ENCODE assay signal across 1 cellular context in the genomic region with DNA sequence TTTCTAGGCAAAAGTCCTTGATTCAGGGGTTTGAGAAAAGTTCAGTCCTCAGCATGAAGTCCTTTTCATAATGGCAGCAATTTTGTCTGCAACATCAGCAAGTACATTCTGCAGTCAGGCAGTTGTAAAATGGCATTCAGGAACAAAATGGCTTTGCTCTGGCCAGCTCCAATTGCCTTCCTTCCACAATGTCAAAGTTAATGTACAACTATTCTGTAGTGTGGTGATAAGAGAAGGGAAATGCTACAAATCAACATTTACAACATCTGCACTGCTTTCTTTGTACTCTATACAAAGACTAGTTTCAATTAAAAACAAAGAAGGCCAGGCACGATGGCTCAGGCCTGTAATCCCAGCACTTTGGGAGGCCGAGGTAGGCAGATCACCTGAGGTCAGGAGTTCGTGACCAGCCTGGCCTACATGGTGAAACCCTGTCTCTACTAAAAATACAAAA.
TF ChIP-seq lines count a peak whose summit lies in the region.

No MANE protein-coding gene starts in this region.

TF ChIP-seq in HepG2, 621 proteins besides CTCF, POLR2A, EP300 and RAD21 (continues in another document):
- TF ChIP-seq GMEB2 (CRISPR knock-in tag; IDR thresholded peaks at IDR 0.05; ENCODE audit: low read depth) = no peak
- no peak for TF ChIP-seq SIX1 (CRISPR knock-in tag; IDR thresholded peaks at IDR 0.05; ENCODE audit: borderline replicate concordance)
- peak; percentile 76 for TF ChIP-seq SAP130 (CRISPR knock-in tag; IDR thresholded peaks at IDR 0.05; ENCODE audit: low read depth)
- no peak for TF ChIP-seq KDM5B (CRISPR knock-in tag; IDR thresholded peaks at IDR 0.05; ENCODE audit: borderline replicate concordance)
- TF ChIP-seq HNRNPLL (IDR thresholded peaks at IDR 0.05; ENCODE audit: low read depth, low read length, poor library complexity, severe bottlenecking) = no peak
- no peak for TF ChIP-seq TMF1 (CRISPR knock-in tag; IDR thresholded peaks at IDR 0.05; ENCODE audit: low read depth)
- TF ChIP-seq, protein P1, sequence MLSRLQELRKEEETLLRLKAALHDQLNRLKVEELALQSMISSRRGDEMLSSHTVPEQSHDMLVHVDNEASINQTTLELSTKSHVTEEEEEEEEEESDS (CRISPR knock-in tag; IDR thresholded peaks at IDR 0.05; ENCODE audit: borderline replicate concordance) = no peak
- no peak for TF ChIP-seq ZNF768 (CRISPR knock-in tag; IDR thresholded peaks at IDR 0.05)
- peak; percentile 89 for TF ChIP-seq HNF1A (IDR thresholded peaks at IDR 0.05; ENCODE audit: low read depth)
- TF ChIP-seq HNF1A (CRISPR knock-in tag; IDR thresholded peaks at IDR 0.05; ENCODE audit: borderline replicate concordance) = peak; percentile 95; the same call in 1 of the 2 replicates
- no peak for TF ChIP-seq KAT2B (IDR thresholded peaks at IDR 0.05; ENCODE audit: borderline replicate concordance, low read depth, low read length)
- TF ChIP-seq SSRP1 (CRISPR knock-in tag; IDR thresholded peaks at IDR 0.05) = no peak
- peak; percentile 49; the same call in 1 of the 2 replicates for TF ChIP-seq DMAP1 (CRISPR knock-in tag; IDR thresholded peaks at IDR 0.05)
- peak; percentile 64; the same call in 1 of the 2 replicates for TF ChIP-seq HMG20A (CRISPR knock-in tag; IDR thresholded peaks at IDR 0.05; ENCODE audit: borderline replicate concordance)
- TF ChIP-seq BHLHE40 (IDR thresholded peaks at IDR 0.05; ENCODE audit: low read length) = no peak
- TF ChIP-seq, protein P2, sequence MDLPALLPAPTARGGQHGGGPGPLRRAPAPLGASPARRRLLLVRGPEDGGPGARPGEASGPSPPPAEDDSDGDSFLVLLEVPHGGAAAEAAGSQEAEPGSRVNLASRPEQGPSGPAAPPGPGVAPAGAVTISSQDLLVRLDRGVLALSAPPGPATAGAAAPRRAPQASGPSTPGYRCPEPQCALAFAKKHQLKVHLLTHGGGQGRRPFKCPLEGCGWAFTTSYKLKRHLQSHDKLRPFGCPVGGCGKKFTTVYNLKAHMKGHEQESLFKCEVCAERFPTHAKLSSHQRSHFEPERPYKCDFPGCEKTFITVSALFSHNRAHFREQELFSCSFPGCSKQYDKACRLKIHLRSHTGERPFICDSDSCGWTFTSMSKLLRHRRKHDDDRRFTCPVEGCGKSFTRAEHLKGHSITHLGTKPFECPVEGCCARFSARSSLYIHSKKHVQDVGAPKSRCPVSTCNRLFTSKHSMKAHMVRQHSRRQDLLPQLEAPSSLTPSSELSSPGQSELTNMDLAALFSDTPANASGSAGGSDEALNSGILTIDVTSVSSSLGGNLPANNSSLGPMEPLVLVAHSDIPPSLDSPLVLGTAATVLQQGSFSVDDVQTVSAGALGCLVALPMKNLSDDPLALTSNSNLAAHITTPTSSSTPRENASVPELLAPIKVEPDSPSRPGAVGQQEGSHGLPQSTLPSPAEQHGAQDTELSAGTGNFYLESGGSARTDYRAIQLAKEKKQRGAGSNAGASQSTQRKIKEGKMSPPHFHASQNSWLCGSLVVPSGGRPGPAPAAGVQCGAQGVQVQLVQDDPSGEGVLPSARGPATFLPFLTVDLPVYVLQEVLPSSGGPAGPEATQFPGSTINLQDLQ (CRISPR knock-in tag; IDR thresholded peaks at IDR 0.05) = no peak
- no peak for TF ChIP-seq FOXK1 (CRISPR knock-in tag; IDR thresholded peaks at IDR 0.05; ENCODE audit: borderline replicate concordance, low read depth)
- no peak for TF ChIP-seq ZUFSP (CRISPR knock-in tag; IDR thresholded peaks at IDR 0.05; ENCODE audit: borderline replicate concordance)
- TF ChIP-seq CC2D1A (CRISPR knock-in tag; IDR thresholded peaks at IDR 0.05) = no peak
- TF ChIP-seq TFAP4 (IDR thresholded peaks at IDR 0.05; ENCODE audit: borderline replicate concordance, low read depth) = no peak
- TF ChIP-seq ZNF549 (CRISPR knock-in tag; IDR thresholded peaks at IDR 0.05) = no peak
- no peak for TF ChIP-seq ELF1 (CRISPR knock-in tag; IDR thresholded peaks at IDR 0.05)
- TF ChIP-seq ZNF343 (CRISPR knock-in tag; IDR thresholded peaks at IDR 0.05) = 0 out of 2 replicates have a peak, but pooled peaks have one; percentile 21
- no peak for TF ChIP-seq E2F5 (CRISPR knock-in tag; conservative IDR thresholded peaks at IDR 0.05)
- no peak for TF ChIP-seq SRSF4 (IDR thresholded peaks at IDR 0.05; ENCODE audit: low read depth, low read length, poor library complexity, severe bottlenecking)
- peak; percentile 56; the same call in 1 of the 2 replicates for TF ChIP-seq BCL6 (CRISPR knock-in tag; IDR thresholded peaks at IDR 0.05)
- TF ChIP-seq SETDB1 (CRISPR knock-in tag; IDR thresholded peaks at IDR 0.05; ENCODE audit: borderline replicate concordance) = no peak
- TF ChIP-seq HMGXB3 (CRISPR knock-in tag; IDR thresholded peaks at IDR 0.05; ENCODE audit: borderline replicate concordance) = no peak
- TF ChIP-seq, protein P3, sequence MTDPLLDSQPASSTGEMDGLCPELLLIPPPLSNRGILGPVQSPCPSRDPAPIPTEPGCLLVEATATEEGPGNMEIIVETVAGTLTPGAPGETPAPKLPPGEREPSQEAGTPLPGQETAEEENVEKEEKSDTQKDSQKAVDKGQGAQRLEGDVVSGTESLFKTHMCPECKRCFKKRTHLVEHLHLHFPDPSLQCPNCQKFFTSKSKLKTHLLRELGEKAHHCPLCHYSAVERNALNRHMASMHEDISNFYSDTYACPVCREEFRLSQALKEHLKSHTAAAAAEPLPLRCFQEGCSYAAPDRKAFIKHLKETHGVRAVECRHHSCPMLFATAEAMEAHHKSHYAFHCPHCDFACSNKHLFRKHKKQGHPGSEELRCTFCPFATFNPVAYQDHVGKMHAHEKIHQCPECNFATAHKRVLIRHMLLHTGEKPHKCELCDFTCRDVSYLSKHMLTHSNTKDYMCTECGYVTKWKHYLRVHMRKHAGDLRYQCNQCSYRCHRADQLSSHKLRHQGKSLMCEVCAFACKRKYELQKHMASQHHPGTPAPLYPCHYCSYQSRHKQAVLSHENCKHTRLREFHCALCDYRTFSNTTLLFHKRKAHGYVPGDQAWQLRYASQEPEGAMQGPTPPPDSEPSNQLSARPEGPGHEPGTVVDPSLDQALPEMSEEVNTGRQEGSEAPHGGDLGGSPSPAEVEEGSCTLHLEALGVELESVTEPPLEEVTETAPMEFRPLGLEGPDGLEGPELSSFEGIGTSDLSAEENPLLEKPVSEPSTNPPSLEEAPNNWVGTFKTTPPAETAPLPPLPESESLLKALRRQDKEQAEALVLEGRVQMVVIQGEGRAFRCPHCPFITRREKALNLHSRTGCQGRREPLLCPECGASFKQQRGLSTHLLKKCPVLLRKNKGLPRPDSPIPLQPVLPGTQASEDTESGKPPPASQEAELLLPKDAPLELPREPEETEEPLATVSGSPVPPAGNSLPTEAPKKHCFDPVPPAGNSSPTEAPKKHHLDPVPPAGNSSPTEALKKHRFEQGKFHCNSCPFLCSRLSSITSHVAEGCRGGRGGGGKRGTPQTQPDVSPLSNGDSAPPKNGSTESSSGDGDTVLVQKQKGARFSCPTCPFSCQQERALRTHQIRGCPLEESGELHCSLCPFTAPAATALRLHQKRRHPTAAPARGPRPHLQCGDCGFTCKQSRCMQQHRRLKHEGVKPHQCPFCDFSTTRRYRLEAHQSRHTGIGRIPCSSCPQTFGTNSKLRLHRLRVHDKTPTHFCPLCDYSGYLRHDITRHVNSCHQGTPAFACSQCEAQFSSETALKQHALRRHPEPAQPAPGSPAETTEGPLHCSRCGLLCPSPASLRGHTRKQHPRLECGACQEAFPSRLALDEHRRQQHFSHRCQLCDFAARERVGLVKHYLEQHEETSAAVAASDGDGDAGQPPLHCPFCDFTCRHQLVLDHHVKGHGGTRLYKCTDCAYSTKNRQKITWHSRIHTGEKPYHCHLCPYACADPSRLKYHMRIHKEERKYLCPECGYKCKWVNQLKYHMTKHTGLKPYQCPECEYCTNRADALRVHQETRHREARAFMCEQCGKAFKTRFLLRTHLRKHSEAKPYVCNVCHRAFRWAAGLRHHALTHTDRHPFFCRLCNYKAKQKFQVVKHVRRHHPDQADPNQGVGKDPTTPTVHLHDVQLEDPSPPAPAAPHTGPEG (CRISPR knock-in tag; IDR thresholded peaks at IDR 0.05) = peak; percentile 95
- TF ChIP-seq AHR (CRISPR knock-in tag; IDR thresholded peaks at IDR 0.05) = no peak
- TF ChIP-seq ZNF558 (CRISPR knock-in tag; IDR thresholded peaks at IDR 0.05; ENCODE audit: borderline replicate concordance) = no peak
